ENCODE assay signal across 20 cellular contexts in the genomic region with DNA sequence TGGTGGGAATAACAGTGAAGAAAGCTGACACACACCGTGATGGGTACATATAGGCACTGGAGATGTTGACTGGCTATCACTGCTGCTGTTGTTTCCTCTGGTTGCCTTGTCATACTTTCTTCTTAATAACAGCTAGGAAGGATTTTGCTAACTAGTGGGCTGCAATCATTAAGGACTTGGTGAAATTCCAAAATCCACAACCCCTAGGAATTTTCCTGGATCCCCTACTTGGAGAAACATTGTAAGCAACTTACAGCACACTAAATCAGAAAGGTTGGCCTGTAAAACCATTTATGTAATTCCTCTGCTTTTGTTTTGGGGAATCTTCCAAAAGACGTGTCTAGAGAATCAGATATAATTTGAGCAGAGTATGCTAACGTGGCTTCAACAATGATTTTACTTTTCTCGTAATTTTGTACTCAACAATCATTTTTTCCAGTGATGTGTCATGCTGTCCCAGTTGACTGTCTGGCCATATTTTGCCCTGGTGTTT. TPM values are rescaled to one million over a fixed set of nuclear protein-coding genes. Genes with fewer than 3 reads are reported as not detected.
A peak's percentile ranks its signal among the peaks of the same experiment; 100 is the strongest.
DNase-seq lines count a peak whose midpoint lies in the region; ATAC-seq and TF ChIP-seq lines count a peak whose summit lies in the region.
"Had no signal": no experiment of that assay in that cellular context is flagged by ENCODE, and none has a peak within 500 bp of the region (broad histone marks: within the 10 kb centered on the region; RNA-seq: fewer than 3 reads in every experiment).

No MANE protein-coding gene starts in this region.

- TF ChIP-seq CTCF in ascending aorta (IDR thresholded peaks at IDR 0.05) (no peak), gastroesophageal sphincter (IDR thresholded peaks at IDR 0.05) (no peak), nephron (IDR thresholded peaks at IDR 0.05; ENCODE audit: unreplicated experiment in 3 of 3) (no peak), vagina (IDR thresholded peaks at IDR 0.05) (no peak)

- H3K9me3 ChIP-seq in ascending aorta: no peaks in the 10 kb centered on the region
- H3K9me3 ChIP-seq in gastroesophageal sphincter: no peaks in the 10 kb centered on the region
- no peaks in the 10 kb centered on the region for H3K9me3 ChIP-seq in vagina
- H3K9me3 ChIP-seq: Caco-2, neutrophil had no signal

- peak; percentile 49 for ATAC-seq in gastroesophageal sphincter
- ATAC-seq: activated CD8-positive, alpha-beta T cell treated with anti-CD3 and anti-CD28 coated beads for 36 hours; PC-3; WTC11 had no signal

- H3K27ac ChIP-seq in ascending aorta (peak overlapping the region; percentile 68 to 75), gastroesophageal sphincter (peak overlapping the region in 3 of 4 donors; percentile 35 to 48 (median 46)), vagina (peak overlapping the region; percentile 40)
- H3K27ac ChIP-seq: neutrophil had no signal

- no peak for TF ChIP-seq POLR2A in gastroesophageal sphincter (IDR thresholded peaks at IDR 0.05)
- TF ChIP-seq POLR2A in vagina (IDR thresholded peaks at IDR 0.05): no peak

- peaks cover 5% of the 10 kb centered on the region for H3K9me3 Mint-ChIP-seq in nephron
- H3K9me3 Mint-ChIP-seq: activated CD8-positive, alpha-beta T cell treated with anti-CD3 and anti-CD28 coated beads for 36 hours had no signal

- H3K36me3 Mint-ChIP-seq in nephron (ENCODE audit: low read depth): no peaks in the 10 kb centered on the region
- H3K36me3 Mint-ChIP-seq: WTC11 had no signal

- no peak overlapping the region for H3K4me3 ChIP-seq in ascending aorta
- H3K4me3 ChIP-seq in gastroesophageal sphincter: no peak overlapping the region
- no peak overlapping the region for H3K4me3 ChIP-seq in vagina

- H3K27me3 Mint-ChIP-seq in nephron (ENCODE audit: low read depth): no peaks in the 10 kb centered on the region
- H3K27me3 Mint-ChIP-seq: B cell had no signal

- DNase-seq in ascending aorta (ENCODE audit: low spot score in 2 of 2) (no peak), vagina (ENCODE audit: extremely low spot score in 2 of 2) (no peak), KG1 (lab: John Stamatoyannopoulos, UW) (no peak), NCI-H82 treated with DMSO at 0.1 percent for 48 hours (lab: John Stamatoyannopoulos, UW; ENCODE audit: unreplicated experiment) (no peak), germinal center (ENCODE audit: low spot score) (no peak)
- DNase-seq: activated CD8-positive, alpha-beta T cell treated with anti-CD3 and anti-CD28 coated beads for 36 hours; Caco-2; central memory CD4-positive, alpha-beta T cell; effector CD4-positive, alpha-beta T cell; KBM-7; NCI-H2081 treated with DMSO at 0.1 percent for 48 hours; NCI-H524 treated with DMSO at 0.1 percent for 48 hours; PC-3; stimulated activated naive CD4-positive, alpha-beta T cell treated with Interleukin-2 at 50 U/mL for 16 hours had no signal

- H3K4me1 ChIP-seq in ascending aorta: peaks cover 0 to 17% of the 10 kb centered on the region in 2 donors
- H3K4me1 ChIP-seq in gastroesophageal sphincter: peaks cover 0 to 18% (median 0%) of the 10 kb centered on the region in 3 donors
- peaks cover 22% of the 10 kb centered on the region for H3K4me1 ChIP-seq in vagina
- H3K4me1 ChIP-seq: Caco-2 had no signal

- TF ChIP-seq EP300 in gastroesophageal sphincter (IDR thresholded peaks at IDR 0.05): no peak

- no peaks in the 10 kb centered on the region for H3K36me3 ChIP-seq in ascending aorta
- no peaks in the 10 kb centered on the region for H3K36me3 ChIP-seq in gastroesophageal sphincter
- no peaks in the 10 kb centered on the region for H3K36me3 ChIP-seq in vagina
- H3K36me3 ChIP-seq: neutrophil had no signal

- 56 to 63% methylated on average over 4 of the region's 4 CpGs for WGBS in gastroesophageal sphincter (ENCODE audit: low coverage in 1 of 2), 2 donors

- H3K27me3 ChIP-seq in ascending aorta: no peaks in the 10 kb centered on the region
- no peaks in the 10 kb centered on the region for H3K27me3 ChIP-seq in gastroesophageal sphincter
- no peaks in the 10 kb centered on the region for H3K27me3 ChIP-seq in vagina
- H3K27me3 ChIP-seq: neutrophil had no signal

- H3K4me3 Mint-ChIP-seq in nephron: peak overlapping the region in 1 of 3 experiments; percentile 45
- H3K4me3 Mint-ChIP-seq: activated CD8-positive, alpha-beta T cell treated with anti-CD3 and anti-CD28 coated beads for 36 hours; B cell; WTC11 had no signal

- H3K27ac Mint-ChIP-seq in nephron: peak overlapping the region; percentile 64 to 98 (median 93)
- H3K27ac Mint-ChIP-seq: activated CD8-positive, alpha-beta T cell treated with anti-CD3 and anti-CD28 coated beads for 36 hours; B cell; WTC11 had no signal

- intact Hi-C loops in ascending aorta (cut with DNase I): no loop called here
- intact Hi-C loops in vagina (cut with DNase I): no loop called here

- H3K4me1 Mint-ChIP-seq in nephron: peaks cover 51% of the 10 kb centered on the region
- H3K4me1 Mint-ChIP-seq: B cell, WTC11 had no signal

RNA-seq across cellular contexts. Expression of gene COL3A1, which starts 8.0 kb away (rescaled TPM):
- 411 TPM for total RNA-seq in ascending aorta
- total RNA-seq in gastroesophageal sphincter: 100 to 1,000 TPM; 211 to 408 (median 347) TPM
- total RNA-seq in vagina: 123 TPM
- total RNA-seq: activated CD8-positive, alpha-beta T cell treated with anti-CD3 and anti-CD28 coated beads for 36 hours; B cell; T-helper 2 cell treated with Interferon-gamma antibody and Interleukin-4, amounts not matched to agents 100 ng/mL and 5 ng/mL, for 36 hours had no signal
